In the genomic region with DNA sequence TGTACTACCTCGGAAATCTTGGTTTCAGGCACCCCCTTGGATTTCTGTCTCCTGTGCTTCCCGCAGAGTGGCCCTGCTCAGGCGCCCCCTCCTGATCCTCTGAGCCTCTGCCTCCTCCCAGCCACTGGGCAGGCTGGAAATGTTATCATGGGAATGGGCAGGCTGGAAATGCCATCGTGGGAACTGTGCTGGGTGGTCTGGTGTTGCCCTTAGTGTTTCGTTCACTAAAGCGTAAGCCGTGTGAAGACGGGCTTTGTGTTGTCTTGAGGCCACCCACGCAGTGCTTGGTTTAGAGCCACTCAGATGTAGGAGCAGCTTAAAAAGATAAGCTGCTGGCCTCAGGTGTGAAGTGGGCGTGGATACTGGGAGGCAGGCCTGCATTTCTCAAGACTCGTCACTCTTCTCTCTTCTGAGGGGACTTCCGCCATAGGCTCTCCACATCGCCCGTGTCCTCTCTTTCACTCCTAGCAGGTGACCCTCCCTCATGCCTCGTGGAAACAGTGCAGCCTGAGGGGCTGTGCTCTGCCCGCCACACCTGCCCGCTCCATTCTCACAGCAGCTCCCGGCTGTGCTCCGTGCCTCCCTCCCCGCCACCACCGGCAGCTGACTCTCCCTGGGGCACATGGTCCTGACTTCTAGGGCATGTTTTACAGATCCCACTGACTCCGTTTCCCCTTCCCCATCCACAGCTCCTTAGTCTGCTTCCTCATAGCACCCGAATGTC, we compare ENCODE assay signal across 12 cellular contexts. TPM values are rescaled to one million over a fixed set of nuclear protein-coding genes. Genes with fewer than 3 reads are reported as not detected.
DNase-seq lines count a peak whose midpoint lies in the region; ATAC-seq, FAIRE-seq and TF ChIP-seq lines count a peak whose summit lies in the region.
"Had no signal": no experiment of that assay in that cellular context is flagged by ENCODE, and none has a peak within 500 bp of the region (broad histone marks: within the 10 kb centered on the region; RNA-seq: fewer than 3 reads in every experiment).

No MANE protein-coding gene starts in this region.

- H2BK15ac ChIP-seq in neuronal stem cell (ENCODE audit: low read length) = no peak overlapping the region

- no peak overlapping the region for H2BK5ac ChIP-seq in neuronal stem cell (ENCODE audit: low read length)

- H3K9me3 Mint-ChIP-seq in CD8-positive, alpha-beta T cell = peaks cover 8% of the 10 kb centered on the region

- H3K27ac ChIP-seq in CD8-positive, alpha-beta T cell (ENCODE audit: low read depth, low read length) = no peak overlapping the region
- H3K27ac ChIP-seq in Panc1 (ENCODE audit: low read length) (no peak overlapping the region), neuronal stem cell (replicated peaks; ENCODE audit: low read length) (no peak overlapping the region), WERI-Rb-1 (no peak overlapping the region)

- no peak for ATAC-seq in CD8-positive, alpha-beta T cell
- peak; percentile 43; the same call in 1 of the 2 replicates for ATAC-seq in Panc1
- no peak for ATAC-seq in mucosa of descending colon

- BruUV-seq in Panc1 (replicated peaks; lab: Mats Ljungman, UMichigan) = no TSS peak

- in situ Hi-C loops in Panc1 (cut with HindIII; ENCODE audit: low pct_unique_long_range_greater_than_20kb, low sequenced_read_pairs) = no loop called here

- no peak overlapping the region for H3K4ac ChIP-seq in neuronal stem cell (ENCODE audit: low read length)

- peaks cover 20% of the 10 kb centered on the region for H3K79me1 ChIP-seq in neuronal stem cell (ENCODE audit: low read depth, low read length)

- H3K9ac ChIP-seq in neuronal stem cell (ENCODE audit: low read depth, low read length, poor library complexity) = peak overlapping the region; percentile 13

- H2BK120ac ChIP-seq in neuronal stem cell (ENCODE audit: low read depth, low read length) = no peak overlapping the region

- no peak overlapping the region for H4K91ac ChIP-seq in neuronal stem cell (ENCODE audit: low read depth, low read length, poor library complexity)

- H3K27me3 ChIP-seq in CD8-positive, alpha-beta T cell (ENCODE audit: insufficient read depth, low read length) = no peaks in the 10 kb centered on the region
- H3K27me3 ChIP-seq in Panc1 (ENCODE audit: control insufficient read depth, insufficient read depth, low read length) (no peaks in the 10 kb centered on the region), neuronal stem cell (ENCODE audit: control insufficient read depth in 3 of 3, insufficient read depth in 3 of 3, low read depth in 1 of 3, low read length in 3 of 3) (no peaks in the 10 kb centered on the region), WERI-Rb-1 (ENCODE audit: insufficient read depth, low read depth, severe bottlenecking) (no peaks in the 10 kb centered on the region)

- TF ChIP-seq CTCF in CD8-positive, alpha-beta T cell (IDR thresholded peaks at IDR 0.05) = no peak
- TF ChIP-seq CTCF in Panc1 (IDR thresholded peaks at IDR 0.05) (no peak), epithelial cell of esophagus (IDR thresholded peaks at IDR 0.05; ENCODE audit: insufficient read depth, low read depth, low read length, missing control alignments) (peak; percentile 1), WERI-Rb-1 (IDR thresholded peaks at IDR 0.05; ENCODE audit: low read depth, low read length) (no peak), mucosa of descending colon (IDR thresholded peaks at IDR 0.05) (no peak)

- H3K4me1 ChIP-seq in CD8-positive, alpha-beta T cell (ENCODE audit: insufficient read depth, low read length) = peaks cover 40% of the 10 kb centered on the region
- H3K4me1 ChIP-seq in Panc1 (ENCODE audit: control insufficient read depth, insufficient read depth, low read length) = peaks cover 10% of the 10 kb centered on the region; the same call in 1 of the 2 replicates
- peaks cover 4 to 11% of the 10 kb centered on the region in 2 donors for H3K4me1 ChIP-seq in neuronal stem cell (ENCODE audit: control insufficient read depth in 2 of 2, insufficient read depth in 1 of 2, low read depth in 1 of 2, low read length in 2 of 2)
- H3K4me1 ChIP-seq in mucosa of descending colon (ENCODE audit: low read depth) = peaks cover 17% of the 10 kb centered on the region

- H3K23ac ChIP-seq in neuronal stem cell (ENCODE audit: low read depth, low read length, poor library complexity) = no peak overlapping the region

- DNase-seq in CD8-positive, alpha-beta T cell = no peak
- DNase-seq in Panc1 (ENCODE audit: low read depth, low spot score) (no peak), epithelial cell of esophagus (ENCODE audit: low read depth) (no peak), neuronal stem cell (ENCODE audit: low spot score) (no peak), WERI-Rb-1 (no peak), mucosa of descending colon (no peak), RCC 7860 (ENCODE audit: low spot score) (no peak), NCI-H2227 (lab: John Stamatoyannopoulos, UW; ENCODE audit: unreplicated experiment) (no peak)
- DNase-seq: DMS79, foreskin melanocyte, NCI-H1105 had no signal

- H2BK12ac ChIP-seq in neuronal stem cell (ENCODE audit: low read length) = no peak overlapping the region

- no peak overlapping the region for H2AK5ac ChIP-seq in neuronal stem cell (ENCODE audit: low read depth, low read length)

- CTCF ChIA-PET in CD8-positive, alpha-beta T cell (lab: Charles Lee) = interaction anchor here (1.4 kb wide), 1 partner anchor 43 kb away, joined by 3 read pairs; no protein-coding TSS in a partner anchor
- CTCF ChIA-PET in Panc1 (lab: Charles Lee) = interaction anchor here (0.6 to 1.4 kb wide), 2 partner anchors 44 to 65 kb away, joined by 3 to 6 read pairs; no protein-coding TSS in a partner anchor

- H3K4me2 ChIP-seq in neuronal stem cell (ENCODE audit: insufficient read depth, low read length, poor library complexity, severe bottlenecking) = no peak overlapping the region

- H4K8ac ChIP-seq in neuronal stem cell (ENCODE audit: low read depth, low read length) = no peak overlapping the region

- POLR2A ChIA-PET in CD8-positive, alpha-beta T cell (lab: Charles Lee) = interaction anchor here (0.6 kb wide), 1 partner anchor 53 kb away, joined by 3 read pairs; a partner anchor contains a TSS
- POLR2A ChIA-PET in Panc1 (lab: Charles Lee) = no interaction called here

- H3K36me3 ChIP-seq in CD8-positive, alpha-beta T cell (ENCODE audit: insufficient read depth, low read length) = peaks cover 3% of the 10 kb centered on the region
- no peaks in the 10 kb centered on the region for H3K36me3 ChIP-seq in Panc1 (ENCODE audit: control insufficient read depth, insufficient read depth, low read length)
- peaks cover 3 to 9% of the 10 kb centered on the region in 2 donors for H3K36me3 ChIP-seq in neuronal stem cell (replicated peaks in 1 of 2; ENCODE audit: control insufficient read depth in 2 of 2, insufficient read depth in 2 of 2, low read length in 2 of 2)
- H3K36me3 ChIP-seq in WERI-Rb-1 = no peaks in the 10 kb centered on the region
- H3K36me3 ChIP-seq in mucosa of descending colon (ENCODE audit: low read depth) = no peaks in the 10 kb centered on the region

- H3K4me1 Mint-ChIP-seq in CD8-positive, alpha-beta T cell (ENCODE audit: low read depth) = peaks cover 83% of the 10 kb centered on the region

- no peak overlapping the region for H3K4me3 ChIP-seq in CD8-positive, alpha-beta T cell (ENCODE audit: low read depth, low read length)
- no peak overlapping the region for H3K4me3 ChIP-seq in Panc1 (ENCODE audit: low read depth in 2 of 2, low read length in 2 of 2)
- H3K4me3 ChIP-seq in epithelial cell of esophagus (ENCODE audit: low read length) = no peak overlapping the region
- H3K4me3 ChIP-seq in neuronal stem cell (ENCODE audit: low read length in 2 of 2) = no peak overlapping the region
- H3K4me3 ChIP-seq in WERI-Rb-1 (ENCODE audit: low read depth, low read length) = no peak overlapping the region
- no peak overlapping the region for H3K4me3 ChIP-seq in mucosa of descending colon
- H3K4me3 ChIP-seq: lung had no signal

- peak overlapping the region; percentile 84 for H3K27ac Mint-ChIP-seq in CD8-positive, alpha-beta T cell

- no peak for FAIRE-seq in RCC 7860 (lab: Jason Lieb, UNC)

- no peak overlapping the region for H3K14ac ChIP-seq in neuronal stem cell (ENCODE audit: low read length)

- H3K36me3 Mint-ChIP-seq in CD8-positive, alpha-beta T cell = peaks cover 37% of the 10 kb centered on the region

- H3K9me3 ChIP-seq in CD8-positive, alpha-beta T cell (ENCODE audit: low read length) = no peaks in the 10 kb centered on the region
- peaks cover 3% of the 10 kb centered on the region; the same call in 1 of the 2 replicates for H3K9me3 ChIP-seq in Panc1 (ENCODE audit: control insufficient read depth, insufficient read depth, low read depth, low read length)
- H3K9me3 ChIP-seq in neuronal stem cell (replicated peaks in 1 of 2; ENCODE audit: control insufficient read depth in 2 of 2, insufficient read depth in 1 of 2, low read depth in 1 of 2, low read length in 2 of 2) = peaks cover 7 to 33% of the 10 kb centered on the region in 2 donors
- H3K9me3 ChIP-seq in WERI-Rb-1 (ENCODE audit: severe bottlenecking) = no peaks in the 10 kb centered on the region
- peaks cover 7% of the 10 kb centered on the region for H3K9me3 ChIP-seq in mucosa of descending colon

- H3K18ac ChIP-seq in neuronal stem cell (ENCODE audit: low read length) = no peak overlapping the region

- intact Hi-C loops in CD8-positive, alpha-beta T cell (cut with DNase I, micrococcal nuclease) = loop anchor here in 1 of 2 experiments (5.0 kb wide), 1 partner anchor 42 kb away; no protein-coding TSS in a partner anchor
- intact Hi-C loops in Panc1 (cut with micrococcal nuclease; ENCODE audit: unreplicated experiment) = no loop called here
- intact Hi-C loops in mucosa of descending colon (cut with DNase I, micrococcal nuclease) = no loop called here

- H3K27me3 Mint-ChIP-seq in CD8-positive, alpha-beta T cell (ENCODE audit: low read depth) = no peaks in the 10 kb centered on the region

- H3K4me3 Mint-ChIP-seq in CD8-positive, alpha-beta T cell = peak overlapping the region; percentile 71

- no peak overlapping the region for H2AFZ ChIP-seq in neuronal stem cell (ENCODE audit: low read length)

- no CpG with 5 or more reads among the region's 23 CpGs for WGBS in neuronal stem cell (ENCODE audit: extremely low coverage in 2 of 2, insufficient read length in 2 of 2, insufficient replicate concordance in 1 of 2), 2 donors

RNA-seq across cellular contexts. Expression of a gene that starts 28.5 kb away (rescaled TPM):
- 10 to 100 TPM; 28.4 to 28.5 TPM for total RNA-seq in CD8-positive, alpha-beta T cell
- total RNA-seq in Panc1 (2021; ENCODE audit: unreplicated experiment) (41.0 TPM), mucosa of descending colon (10 to 100 TPM; 27.8 to 34.4 (median 33.9) TPM)
- polyA plus RNA-seq in Panc1 (2012; ENCODE audit: insufficient read length) = 37.4 TPM
- polyA plus RNA-seq in neuronal stem cell (2013, experiment 1 of 2) = 26.3 TPM
- polyA plus RNA-seq in neuronal stem cell (2013, experiment 2 of 2) = 26.5 TPM

RNA-seq across cellular contexts. Expression of a gene that starts 52.4 kb away (rescaled TPM):
- total RNA-seq in CD8-positive, alpha-beta T cell = 10 to 100 TPM; 19.2 to 21.3 TPM
- total RNA-seq in Panc1 (2021; ENCODE audit: unreplicated experiment) (67.8 TPM), mucosa of descending colon (10 to 100 TPM in 1 of 3 donors, 1 to 10 TPM in 2; 2.5 to 25.8 (median 5.6) TPM)
- 125 TPM for polyA plus RNA-seq in Panc1 (2012; ENCODE audit: insufficient read length)
- polyA plus RNA-seq in neuronal stem cell (2013, experiment 1 of 2) = 22.1 TPM
- polyA plus RNA-seq in neuronal stem cell (2013, experiment 2 of 2) = 22.3 TPM
